Comparison of ENCODE assay signal across 22 cellular contexts in the genomic region with DNA sequence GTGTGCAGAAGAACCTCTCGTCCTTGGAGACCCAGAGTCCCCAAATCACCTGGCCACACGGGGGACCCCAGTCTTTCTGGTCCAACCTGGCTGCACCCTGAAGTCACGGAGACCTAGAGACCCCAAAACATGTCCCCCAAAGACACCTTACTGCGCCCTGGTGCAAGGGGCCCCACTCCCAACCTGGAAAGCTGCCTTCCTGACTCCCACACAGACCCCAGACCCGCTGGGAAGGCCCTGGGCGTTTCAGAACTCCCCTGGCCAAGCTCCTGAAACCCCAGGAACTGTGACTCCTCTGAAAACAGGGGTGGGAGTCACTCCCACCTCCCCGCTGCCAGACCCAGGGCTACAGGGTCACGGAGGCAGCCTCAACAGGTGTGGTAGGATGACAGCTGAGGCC. TPM values are rescaled to one million over a fixed set of nuclear protein-coding genes. Genes with fewer than 3 reads are reported as not detected.
DNase-seq lines count a peak whose midpoint lies in the region; ATAC-seq and TF ChIP-seq lines count a peak whose summit lies in the region.
"Had no signal": no experiment of that assay in that cellular context is flagged by ENCODE, and none has a peak within 500 bp of the region (broad histone marks: within the 10 kb centered on the region; RNA-seq: fewer than 3 reads in every experiment).

No MANE protein-coding gene starts in this region.

- peaks cover 9 to 10% of the 10 kb centered on the region in 2 donors for H3K9me3 Mint-ChIP-seq in stimulated activated naive B cell treated with anti-CD40 and anti-IgM and Interleukin-4, amounts not matched to agents 10 μg/mL and 1 μg/mL and 100 μg/mL, for 72 hours
- peaks cover 5 to 13% of the 10 kb centered on the region in 2 donors for H3K9me3 Mint-ChIP-seq in natural killer cell

- H3K36me3 Mint-ChIP-seq in stimulated activated naive B cell treated with anti-CD40 and anti-IgM and Interleukin-4, amounts not matched to agents 10 μg/mL and 1 μg/mL and 100 μg/mL, for 72 hours, result no peaks in the 10 kb centered on the region
- no peaks in the 10 kb centered on the region for H3K36me3 Mint-ChIP-seq in natural killer cell

- in situ Hi-C loops in GM13977 (cut with MboI; ENCODE audit: low pct_unique_long_range_greater_than_20kb, low sequenced_read_pairs, unreplicated experiment), result no loop called here

- H3K27me3 Mint-ChIP-seq in stimulated activated naive B cell treated with anti-CD40 and anti-IgM and Interleukin-4, amounts not matched to agents 10 μg/mL and 1 μg/mL and 100 μg/mL, for 72 hours, result peaks cover 53 to 61% of the 10 kb centered on the region in 2 donors
- peaks cover 23 to 30% of the 10 kb centered on the region in 2 donors for H3K27me3 Mint-ChIP-seq in natural killer cell (ENCODE audit: low read depth in 2 of 2)

- no peak overlapping the region for H3K4me3 ChIP-seq in NT2/D1 (ENCODE audit: insufficient read length, low read depth)
- H3K4me3 ChIP-seq: GM12878, HAP-1, Peyer's patch, SJSA1 had no signal

- no peak overlapping the region for H3K4me3 Mint-ChIP-seq in stimulated activated naive B cell treated with anti-CD40 and anti-IgM and Interleukin-4, amounts not matched to agents 10 μg/mL and 1 μg/mL and 100 μg/mL, for 72 hours
- no peak overlapping the region for H3K4me3 Mint-ChIP-seq in natural killer cell

- H3K4me1 Mint-ChIP-seq in stimulated activated naive B cell treated with anti-CD40 and anti-IgM and Interleukin-4, amounts not matched to agents 10 μg/mL and 1 μg/mL and 100 μg/mL, for 72 hours, result peaks cover 9 to 13% of the 10 kb centered on the region in 2 donors
- H3K4me1 Mint-ChIP-seq in natural killer cell, result peaks cover 0 to 1% of the 10 kb centered on the region in 2 donors

- peaks cover 6% of the 10 kb centered on the region for H3K4me1 ChIP-seq in NT2/D1 (ENCODE audit: insufficient read depth, insufficient read length)
- H3K4me1 ChIP-seq: BE2C, HAP-1, Peyer's patch, SJSA1 had no signal

- H3K9ac ChIP-seq in NT2/D1 (ENCODE audit: insufficient read length, low read depth), result peak overlapping the region; percentile 13

- no peaks in the 10 kb centered on the region for H3K9me3 ChIP-seq in NT2/D1 (ENCODE audit: insufficient read depth, low read length)
- H3K9me3 ChIP-seq: BE2C, HAP-1 had no signal

- no peaks in the 10 kb centered on the region for H3K36me3 ChIP-seq in NT2/D1 (ENCODE audit: insufficient read depth, insufficient read length, low read length)
- H3K36me3 ChIP-seq: BE2C, HAP-1, Peyer's patch, SJSA1 had no signal

- intact Hi-C loops in natural killer cell (cut with micrococcal nuclease), result no loop called here

- TF ChIP-seq CTCF in GM13977 (IDR thresholded peaks at IDR 0.05; ENCODE audit: extremely low read depth, insufficient read depth, missing control alignments), result no peak
- no peak for TF ChIP-seq CTCF in natural killer cell (IDR thresholded peaks at IDR 0.05)

- peak overlapping the region; percentile 15 for H3K27ac Mint-ChIP-seq in stimulated activated naive B cell treated with anti-CD40 and anti-IgM and Interleukin-4, amounts not matched to agents 10 μg/mL and 1 μg/mL and 100 μg/mL, for 72 hours
- no peak overlapping the region for H3K27ac Mint-ChIP-seq in natural killer cell

- no peak for ATAC-seq in left lobe of liver
- ATAC-seq in stimulated activated naive B cell treated with anti-CD40 and anti-IgM and Interleukin-4, amounts not matched to agents 10 μg/mL and 1 μg/mL and 100 μg/mL, for 72 hours (replicated peaks), result no peak
- no peak for ATAC-seq in natural killer cell
- ATAC-seq: GM12878 had no signal

- H3K27me3 ChIP-seq in NT2/D1 (ENCODE audit: insufficient read depth, insufficient read length), result peaks cover 70% of the 10 kb centered on the region
- H3K27me3 ChIP-seq: BE2C, Peyer's patch, SJSA1 had no signal

- DNase-seq in GM13977 (ENCODE audit: low spot score) (peak; percentile 8), NT2/D1 (ENCODE audit: low read depth, low spot score) (no peak), left lobe of liver (ENCODE audit: low spot score) (peak; percentile 27), HT-29 (ENCODE audit: low spot score) (no peak), natural killer cell (no peak)
- DNase-seq in stimulated activated naive B cell treated with anti-CD40 and anti-IgM and Interleukin-4, amounts not matched to agents 10 μg/mL and 1 μg/mL and 100 μg/mL, for 72 hours, result no peak
- no peak for DNase-seq in stimulated activated CD4-positive, alpha-beta T cell treated with anti-CD3 and anti-CD28 coated beads, Interleukin-12 subunit alpha, Interleukin-12 subunit beta, amount 100 ng/mL, for 4 hours
- DNase-seq: BE2C, DMS79, KG1, NCI-H1105, NCI-H1694, NCI-H2081 treated with DMSO at 0.1 percent for 48 hours, NCI-H2171 treated with DMSO at 0.1 percent for 48 hours, NCI-H524 treated with DMSO at 0.1 percent for 48 hours, NCI-H82, Peyer's patch had no signal

RNA-seq across cellular contexts. Expression of a gene that starts 12.7 kb away (rescaled TPM):
- not detected for total RNA-seq in left lobe of liver
- total RNA-seq in HT-29 (2014; rRNA removed; shearing (Covaris generic)), result not detected in 2 replicates
- not detected for total RNA-seq in natural killer cell
- total RNA-seq: A673, GM12878, OCI-LY7, Peyer's patch, SJSA1 had no signal

Comparison
In these comparisons a context has a peak if more than half of its experiments do, and no peak if none do; other contexts are left out.
1. DNase-seq: peak in GM13977 (single experiment) and left lobe of liver (single experiment); none in NT2/D1 (single experiment), stimulated activated naive B cell treated with anti-CD40 and anti-IgM and Interleukin-4, amounts not matched to agents 10 μg/mL and 1 μg/mL and 100 μg/mL, for 72 hours (single experiment), HT-29 (single experiment), stimulated activated CD4-positive, alpha-beta T cell treated with anti-CD3 and anti-CD28 coated beads, Interleukin-12 subunit alpha, Interleukin-12 subunit beta, amount 100 ng/mL, for 4 hours (single experiment) and natural killer cell (single experiment).